ENCODE assay signal across 1 cellular context in genomic region chr3:195458188-195458800, GRCh38.
TF ChIP-seq lines count a peak whose summit lies in the region.

No MANE protein-coding gene starts in this region.

TF ChIP-seq in HepG2, 621 proteins besides CTCF, POLR2A, EP300 and RAD21 (continued from another document):
- TF ChIP-seq, protein P1, sequence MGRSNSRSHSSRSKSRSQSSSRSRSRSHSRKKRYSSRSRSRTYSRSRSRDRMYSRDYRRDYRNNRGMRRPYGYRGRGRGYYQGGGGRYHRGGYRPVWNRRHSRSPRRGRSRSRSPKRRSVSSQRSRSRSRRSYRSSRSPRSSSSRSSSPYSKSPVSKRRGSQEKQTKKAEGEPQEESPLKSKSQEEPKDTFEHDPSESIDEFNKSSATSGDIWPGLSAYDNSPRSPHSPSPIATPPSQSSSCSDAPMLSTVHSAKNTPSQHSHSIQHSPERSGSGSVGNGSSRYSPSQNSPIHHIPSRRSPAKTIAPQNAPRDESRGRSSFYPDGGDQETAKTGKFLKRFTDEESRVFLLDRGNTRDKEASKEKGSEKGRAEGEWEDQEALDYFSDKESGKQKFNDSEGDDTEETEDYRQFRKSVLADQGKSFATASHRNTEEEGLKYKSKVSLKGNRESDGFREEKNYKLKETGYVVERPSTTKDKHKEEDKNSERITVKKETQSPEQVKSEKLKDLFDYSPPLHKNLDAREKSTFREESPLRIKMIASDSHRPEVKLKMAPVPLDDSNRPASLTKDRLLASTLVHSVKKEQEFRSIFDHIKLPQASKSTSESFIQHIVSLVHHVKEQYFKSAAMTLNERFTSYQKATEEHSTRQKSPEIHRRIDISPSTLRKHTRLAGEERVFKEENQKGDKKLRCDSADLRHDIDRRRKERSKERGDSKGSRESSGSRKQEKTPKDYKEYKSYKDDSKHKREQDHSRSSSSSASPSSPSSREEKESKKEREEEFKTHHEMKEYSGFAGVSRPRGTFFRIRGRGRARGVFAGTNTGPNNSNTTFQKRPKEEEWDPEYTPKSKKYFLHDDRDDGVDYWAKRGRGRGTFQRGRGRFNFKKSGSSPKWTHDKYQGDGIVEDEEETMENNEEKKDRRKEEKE (IDR thresholded peaks at IDR 0.05): no peak
- TF ChIP-seq HINFP (CRISPR knock-in tag; IDR thresholded peaks at IDR 0.05; ENCODE audit: low read depth) (no peak), ZNF136 (CRISPR knock-in tag; IDR thresholded peaks at IDR 0.05; ENCODE audit: low read depth) (no peak), ZNF317 (CRISPR knock-in tag; IDR thresholded peaks at IDR 0.05) (no peak), PAX8 (CRISPR knock-in tag; IDR thresholded peaks at IDR 0.05; ENCODE audit: borderline replicate concordance) (no peak), CCAR2 (optimal IDR thresholded peaks at IDR 0.05; ENCODE audit: low read depth, low read length) (no peak), CEBPG (CRISPR knock-in tag; IDR thresholded peaks at IDR 0.05) (no peak), DNMT3B (CRISPR knock-in tag; conservative IDR thresholded peaks at IDR 0.05) (no peak), ZNF670 (CRISPR knock-in tag; IDR thresholded peaks at IDR 0.05; ENCODE audit: borderline replicate concordance) (no peak)
- TF ChIP-seq, protein P2, sequence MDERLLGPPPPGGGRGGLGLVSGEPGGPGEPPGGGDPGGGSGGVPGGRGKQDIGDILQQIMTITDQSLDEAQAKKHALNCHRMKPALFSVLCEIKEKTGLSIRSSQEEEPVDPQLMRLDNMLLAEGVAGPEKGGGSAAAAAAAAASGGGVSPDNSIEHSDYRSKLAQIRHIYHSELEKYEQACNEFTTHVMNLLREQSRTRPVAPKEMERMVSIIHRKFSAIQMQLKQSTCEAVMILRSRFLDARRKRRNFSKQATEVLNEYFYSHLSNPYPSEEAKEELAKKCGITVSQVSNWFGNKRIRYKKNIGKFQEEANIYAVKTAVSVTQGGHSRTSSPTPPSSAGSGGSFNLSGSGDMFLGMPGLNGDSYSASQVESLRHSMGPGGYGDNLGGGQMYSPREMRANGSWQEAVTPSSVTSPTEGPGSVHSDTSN (CRISPR knock-in tag; IDR thresholded peaks at IDR 0.05): no peak
- TF ChIP-seq, protein P3, sequence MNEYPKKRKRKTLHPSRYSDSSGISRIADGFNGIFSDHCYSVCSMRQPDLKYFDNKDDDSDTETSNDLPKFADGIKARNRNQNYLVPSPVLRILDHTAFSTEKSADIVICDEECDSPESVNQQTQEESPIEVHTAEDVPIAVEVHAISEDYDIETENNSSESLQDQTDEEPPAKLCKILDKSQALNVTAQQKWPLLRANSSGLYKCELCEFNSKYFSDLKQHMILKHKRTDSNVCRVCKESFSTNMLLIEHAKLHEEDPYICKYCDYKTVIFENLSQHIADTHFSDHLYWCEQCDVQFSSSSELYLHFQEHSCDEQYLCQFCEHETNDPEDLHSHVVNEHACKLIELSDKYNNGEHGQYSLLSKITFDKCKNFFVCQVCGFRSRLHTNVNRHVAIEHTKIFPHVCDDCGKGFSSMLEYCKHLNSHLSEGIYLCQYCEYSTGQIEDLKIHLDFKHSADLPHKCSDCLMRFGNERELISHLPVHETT (CRISPR knock-in tag; conservative IDR thresholded peaks at IDR 0.05): no peak
